Comparison of ENCODE assay signal across 16 cellular contexts in genomic region chr9:122860319-122861142, GRCh38. TPM values are rescaled to one million over a fixed set of nuclear protein-coding genes. Genes with fewer than 3 reads are reported as not detected.
DNase-seq lines count a peak whose midpoint lies in the region; ATAC-seq, FAIRE-seq and TF ChIP-seq lines count a peak whose summit lies in the region.
"Had no signal": no experiment of that assay in that cellular context is flagged by ENCODE, and none has a peak within 500 bp of the region (broad histone marks: within the 10 kb centered on the region; RNA-seq: fewer than 3 reads in every experiment).

No MANE protein-coding gene starts in this region.

- peaks cover 4% of the 10 kb centered on the region; the same call in 2 of the 3 replicates for H3K9me3 ChIP-seq in A549
- no peaks in the 10 kb centered on the region; the same call in 1 of the 2 replicates for H3K9me3 ChIP-seq in IMR-90 (ENCODE audit: control insufficient read depth, insufficient read depth, low read length)
- no peaks in the 10 kb centered on the region for H3K9me3 ChIP-seq in mesenchymal stem cell (ENCODE audit: control insufficient read depth, low read length)
- H3K9me3 ChIP-seq: BLaER1 treated with 17β-estradiol and CSF1 and Interleukin-3, amounts not matched to agents 10 nM and 100 nM had no signal

- 13% methylated on average over 8 of the region's 8 CpGs for WGBS in A549 (ENCODE audit: missing lambda C conversion rate)
- no CpG with 5 or more reads among the region's 8 CpGs for WGBS in IMR-90 (ENCODE audit: extremely low coverage in 2 of 2, insufficient read length in 1 of 2), 2 experiments
- WGBS in mesenchymal stem cell = 82% methylated on average over 7 of the region's 8 CpGs

- dilution Hi-C loops in IMR-90 (cut with HindIII; ENCODE audit: low sequenced_read_pairs, unreplicated experiment) = no loop called here

- no peak overlapping the region for H3K56ac ChIP-seq in IMR-90 (ENCODE audit: extremely low read depth, insufficient read depth, low read length)

- intact Hi-C loops in IMR-90 (cut with micrococcal nuclease) = loop anchor here (5.0 kb wide), 1 partner anchor 37 kb away; no protein-coding TSS in a partner anchor

- H3K9me1 ChIP-seq in IMR-90 (ENCODE audit: insufficient read depth, low read length) = peaks cover 3% of the 10 kb centered on the region; the same call in 1 of the 2 replicates

- CTCF ChIA-PET in A549 (lab: Yijun Ruan, JAX) (interaction anchor here (0.7 to 1.3 kb wide), 2 partner anchors 13 to 458 kb away, joined by 3 to 5 read pairs; no protein-coding TSS in a partner anchor), IMR-90 (lab: Yijun Ruan, JAX) (interaction anchor here (0.7 kb wide), 1 partner anchor 25 kb away, joined by 4 read pairs; no protein-coding TSS in a partner anchor)

- H3K4me2 ChIP-seq in A549 (peak overlapping the region; percentile 32), IMR-90 (ENCODE audit: low read depth, low read length) (no peak overlapping the region), mesenchymal stem cell (ENCODE audit: low read length, poor library complexity, severe bottlenecking) (no peak overlapping the region)
- H3K4me2 ChIP-seq: BLaER1 treated with 17β-estradiol and CSF1 and Interleukin-3, amounts not matched to agents 10 nM and 100 nM had no signal

- in situ Hi-C loops in IMR-90 (cut with MboI; ENCODE audit: low sequenced_read_pairs) = no loop called here

- H3K4me3 ChIP-seq in A549 (no peak overlapping the region), IMR-90 (ENCODE audit: insufficient read depth, low read depth, low read length) (no peak overlapping the region), bronchial epithelial cell (ENCODE audit: low read depth, low read length) (no peak overlapping the region), mesenchymal stem cell (ENCODE audit: insufficient read depth in 1 of 2, low read depth in 1 of 2, low read length in 2 of 2) (no peak overlapping the region)
- H3K4me3 ChIP-seq: BLaER1 treated with 17β-estradiol and CSF1 and Interleukin-3, amounts not matched to agents 10 nM and 100 nM; K562 had no signal

- no peak for TF ChIP-seq EP300 in A549 (IDR thresholded peaks at IDR 0.05)

- no peak overlapping the region for H2AK9ac ChIP-seq in IMR-90 (replicated peaks; ENCODE audit: low read depth, low read length, poor library complexity)

- H4K20me1 ChIP-seq in IMR-90 (ENCODE audit: insufficient read depth, low read length) = peaks cover 3% of the 10 kb centered on the region; the same call in 1 of the 2 replicates

- H2AFZ ChIP-seq in IMR-90 (replicated peaks; ENCODE audit: low read length, poor library complexity) (no peak overlapping the region), mesenchymal stem cell (ENCODE audit: low read depth, low read length) (no peak overlapping the region)

- peak; percentile 71 to 88 for ATAC-seq in A549
- ATAC-seq in IMR-90 (ENCODE audit: low read depth) = peak; percentile 35
- no peak for ATAC-seq in GM18502 (IDR thresholded peaks at IDR 0.05; ENCODE audit: poor library complexity, unreplicated experiment)
- ATAC-seq in GM21825 (IDR thresholded peaks at IDR 0.05; ENCODE audit: unreplicated experiment) = no peak
- ATAC-seq: K562, T-cell had no signal

- H2BK12ac ChIP-seq in mesenchymal stem cell (ENCODE audit: low read length in 2 of 2) = no peak overlapping the region

- H3K27me3 ChIP-seq in IMR-90 (ENCODE audit: control insufficient read depth, insufficient read depth, low read length) (no peaks in the 10 kb centered on the region), bronchial epithelial cell (ENCODE audit: control insufficient read depth, insufficient read depth, low read length) (no peaks in the 10 kb centered on the region), mesenchymal stem cell (ENCODE audit: control insufficient read depth in 1 of 2, insufficient read depth in 1 of 2, low read length in 2 of 2) (no peaks in the 10 kb centered on the region)
- H3K27me3 ChIP-seq: BLaER1 treated with 17β-estradiol and CSF1 and Interleukin-3, amounts not matched to agents 10 nM and 100 nM had no signal

- H3K9ac ChIP-seq in IMR-90 (ENCODE audit: low read depth, low read length) (no peak overlapping the region), mesenchymal stem cell (ENCODE audit: low read length) (no peak overlapping the region)
- H3K9ac ChIP-seq: BLaER1 treated with 17β-estradiol and CSF1 and Interleukin-3, amounts not matched to agents 10 nM and 100 nM had no signal

- no peak overlapping the region for H2BK20ac ChIP-seq in IMR-90 (ENCODE audit: low read depth, low read length)

- H3K4ac ChIP-seq in IMR-90 (ENCODE audit: low read depth, low read length) (0 out of 2 replicates have a peak overlapping the region, but pooled peaks have one; percentile 6), mesenchymal stem cell (ENCODE audit: low read depth in 1 of 2, low read length in 2 of 2) (no peak overlapping the region)

- peaks cover 33% of the 10 kb centered on the region for H3K36me3 ChIP-seq in IMR-90 (ENCODE audit: control insufficient read depth, insufficient read depth, low read length)
- peaks cover 5% of the 10 kb centered on the region for H3K36me3 ChIP-seq in bronchial epithelial cell (ENCODE audit: control insufficient read depth, insufficient read depth, low read length)
- peaks cover 18 to 89% of the 10 kb centered on the region in 2 experiments for H3K36me3 ChIP-seq in mesenchymal stem cell (ENCODE audit: control insufficient read depth in 1 of 2, insufficient read depth in 2 of 2, low read depth in 1 of 2, low read length in 2 of 2)

- peaks cover 27% of the 10 kb centered on the region for H3K4me1 ChIP-seq in A549
- H3K4me1 ChIP-seq in IMR-90 (ENCODE audit: control insufficient read depth, insufficient read depth, low read length) = no peaks in the 10 kb centered on the region; the same call in 1 of the 2 replicates
- peaks cover 3% of the 10 kb centered on the region for H3K4me1 ChIP-seq in mesenchymal stem cell (ENCODE audit: control insufficient read depth, insufficient read depth, low read depth, low read length)
- H3K4me1 ChIP-seq: BLaER1 treated with 17β-estradiol and CSF1 and Interleukin-3, amounts not matched to agents 10 nM and 100 nM had no signal

- H2AK5ac ChIP-seq in IMR-90 (ENCODE audit: low read depth, low read length) (no peak overlapping the region), mesenchymal stem cell (ENCODE audit: low read length, severe bottlenecking) (no peak overlapping the region)

- H3K23ac ChIP-seq in IMR-90 (ENCODE audit: low read depth, low read length) (no peak overlapping the region), mesenchymal stem cell (ENCODE audit: low read length in 2 of 2) (no peak overlapping the region)

- peaks cover 16 to 17% of the 10 kb centered on the region in 2 experiments for H3K79me1 ChIP-seq in IMR-90 (ENCODE audit: low read depth in 1 of 2, low read length in 2 of 2)
- H3K79me1 ChIP-seq in mesenchymal stem cell (replicated peaks; ENCODE audit: low read length, poor library complexity, severe bottlenecking) = peaks cover 15% of the 10 kb centered on the region

- FAIRE-seq in A549 (lab: Jason Lieb, UNC) = no peak
- no peak for FAIRE-seq in bronchial epithelial cell (lab: Jason Lieb, UNC)
- FAIRE-seq: K562 had no signal

- TF ChIP-seq RAD21 in A549 (conservative IDR thresholded peaks at IDR 0.05 in 1 of 2, IDR thresholded peaks at IDR 0.05 in 1 of 2) (no peak), IMR-90 (IDR thresholded peaks at IDR 0.05; ENCODE audit: low read length) (no peak)

- no peak overlapping the region for H4K5ac ChIP-seq in IMR-90 (ENCODE audit: low read depth, low read length)

- H4K8ac ChIP-seq in IMR-90 (ENCODE audit: low read depth in 2 of 2, low read length in 2 of 2) (no peak overlapping the region), mesenchymal stem cell (ENCODE audit: low read length) (no peak overlapping the region)

- no peak for TF ChIP-seq POLR2A in A549 (IDR thresholded peaks at IDR 0.05; ENCODE audit: low read length)
- no peak for TF ChIP-seq POLR2A in IMR-90 (IDR thresholded peaks at IDR 0.05; ENCODE audit: low read depth, low read length)

- H3K27ac ChIP-seq in A549 (peak overlapping the region in 1 of 2 experiments; percentile 9; a peak in 2 of 6 replicates), IMR-90 (ENCODE audit: insufficient read depth, low read length) (no peak overlapping the region), mesenchymal stem cell (ENCODE audit: low read length, poor library complexity, severe bottlenecking) (peak overlapping the region; percentile 66)
- H3K27ac ChIP-seq: BLaER1 treated with 17β-estradiol and CSF1 and Interleukin-3, amounts not matched to agents 10 nM and 100 nM had no signal

- no peak for TF ChIP-seq CTCF in A549 (IDR thresholded peaks at IDR 0.05)
- TF ChIP-seq CTCF in IMR-90 (conservative IDR thresholded peaks at IDR 0.05; ENCODE audit: low read depth, low read length) = no peak
- TF ChIP-seq CTCF in bronchial epithelial cell (IDR thresholded peaks at IDR 0.05; ENCODE audit: insufficient read depth, low read length, severe bottlenecking) = no peak

- POLR2A ChIA-PET in A549 (lab: Yijun Ruan, JAX) = no interaction called here
- POLR2A ChIA-PET in IMR-90 (lab: Charles Lee; ENCODE audit: unreplicated experiment) = no interaction called here

- no TSS peak for BruUV-seq in IMR-90 (replicated peaks; lab: Mats Ljungman, UMichigan)

- H2BK15ac ChIP-seq in IMR-90 (ENCODE audit: low read depth, low read length) = no peak overlapping the region
- no peak overlapping the region for H2BK15ac ChIP-seq in mesenchymal stem cell (ENCODE audit: low read depth, poor library complexity, severe bottlenecking)

- no peak overlapping the region for H3K18ac ChIP-seq in IMR-90 (ENCODE audit: low read depth, low read length)
- no peak overlapping the region for H3K18ac ChIP-seq in mesenchymal stem cell (ENCODE audit: low read depth in 1 of 2, low read length in 2 of 2)

- H3K14ac ChIP-seq in IMR-90 (replicated peaks; ENCODE audit: low read depth, low read length) = no peak overlapping the region
- H3K14ac ChIP-seq in mesenchymal stem cell (ENCODE audit: low read length in 2 of 2) = no peak overlapping the region

- H2BK120ac ChIP-seq in IMR-90 (ENCODE audit: low read depth, low read length) (no peak overlapping the region), mesenchymal stem cell (ENCODE audit: low read depth, low read length) (no peak overlapping the region)

- H2BK5ac ChIP-seq in IMR-90 (ENCODE audit: low read depth, low read length, poor library complexity, severe bottlenecking) = no peak overlapping the region
- peak overlapping the region; percentile 79 for H2BK5ac ChIP-seq in mesenchymal stem cell (ENCODE audit: low read depth, low read length, poor library complexity, severe bottlenecking)

- H4K91ac ChIP-seq in IMR-90 (ENCODE audit: insufficient read depth, low read depth, low read length) = no peak overlapping the region
- H4K91ac ChIP-seq in mesenchymal stem cell (ENCODE audit: low read length) = no peak overlapping the region

- DNase-seq in A549 (ENCODE audit: low read depth in 1 of 2, low spot score in 1 of 2) (peak; percentile 15 to 57), IMR-90 (no peak), bronchial epithelial cell (ENCODE audit: low read depth) (peak; percentile 31), mesenchymal stem cell (peak; percentile 5), NCI-H524 treated with DMSO at 0.1 percent for 48 hours (lab: John Stamatoyannopoulos, UW) (no peak), NCI-H2227 treated with DMSO at 0.1 percent for 48 hours (lab: John Stamatoyannopoulos, UW) (no peak)
- DNase-seq: DMS 273 treated with DMSO at 0.1 percent for 48 hours, NCI-H1436, NCI-H2029 treated with DMSO at 0.1 percent for 48 hours, NCI-H2171 treated with DMSO at 0.1 percent for 48 hours, NCI-H510A, T-cell had no signal

RNA-seq across cellular contexts. Expression of gene PDCL, which starts 32.1 kb away (rescaled TPM):
- 14.2 and 18.8 TPM in 2 replicates for polyA plus RNA-seq in A549 (2011; rRNA removed)
- 9.0 and 11.4 TPM in 2 replicates for polyA plus RNA-seq in A549 (2012; cell fraction: cytosol; rRNA removed)
- 3.9 and 5.0 TPM in 2 replicates for polyA plus RNA-seq in A549 (2012; cell fraction: nucleus; rRNA removed)
- polyA plus RNA-seq in A549 (2017; fragmentation: RNase III; extraction: RNeasy Plus Mini Kit Qiagen cat#74134 plus additional on column Dnase treatment) = 21.1 to 28.1 TPM (median 25.8 TPM) in 3 replicates
- 27.1 and 30.5 TPM in 2 replicates for polyA minus RNA-seq in A549 (2011; rRNA and poly(A)+ RNA removed)
- total RNA-seq in IMR-90 (2012; rRNA removed) = 22.2 and 38.3 TPM in 2 replicates
- polyA plus RNA-seq in IMR-90 (2012; rRNA removed) = 8.7 and 10.1 TPM in 2 replicates
- 4.5 and 4.6 TPM in 2 replicates for polyA plus RNA-seq in IMR-90 (2012; cell fraction: cytosol; rRNA removed)
- polyA plus RNA-seq in IMR-90 (2012; cell fraction: nucleus; rRNA removed; ENCODE audit: low replicate concordance) = 1.8 and 4.0 TPM in 2 replicates
- total RNA-seq in bronchial epithelial cell = 31.4 and 31.6 TPM in 2 replicates
- polyA plus RNA-seq in mesenchymal stem cell (2013, experiment 1 of 2) = 22.6 TPM
- 23.9 TPM for polyA plus RNA-seq in mesenchymal stem cell (2013, experiment 2 of 2)

RNA-seq across cellular contexts. Expression of gene RC3H2, which starts 44.6 kb away (rescaled TPM):
- polyA plus RNA-seq in A549 (2011; rRNA removed) = 42.5 and 43.6 TPM in 2 replicates
- polyA plus RNA-seq in A549 (2012; cell fraction: cytosol; rRNA removed) = 8.0 and 8.2 TPM in 2 replicates
- polyA plus RNA-seq in A549 (2012; cell fraction: nucleus; rRNA removed) = 4.2 and 5.2 TPM in 2 replicates
- 15.1 to 16.1 TPM (median 15.7 TPM) in 3 replicates for polyA plus RNA-seq in A549 (2017; fragmentation: RNase III; extraction: RNeasy Plus Mini Kit Qiagen cat#74134 plus additional on column Dnase treatment)
- polyA minus RNA-seq in A549 (2011; rRNA and poly(A)+ RNA removed) = 73.4 and 84.9 TPM in 2 replicates
- total RNA-seq in IMR-90 (2012; rRNA removed) = 55.5 and 58.4 TPM in 2 replicates
- polyA plus RNA-seq in IMR-90 (2012; rRNA removed) = 14.7 and 14.9 TPM in 2 replicates
- polyA plus RNA-seq in IMR-90 (2012; cell fraction: cytosol; rRNA removed) = 4.9 and 5.5 TPM in 2 replicates
- 4.7 and 24.6 TPM in 2 replicates for polyA plus RNA-seq in IMR-90 (2012; cell fraction: nucleus; rRNA removed; ENCODE audit: low replicate concordance)
- total RNA-seq in bronchial epithelial cell = 43.2 and 63.6 TPM in 2 replicates
- 37.5 TPM for polyA plus RNA-seq in mesenchymal stem cell (2013, experiment 1 of 2)
- 37.0 TPM for polyA plus RNA-seq in mesenchymal stem cell (2013, experiment 2 of 2)

RNA-seq across cellular contexts. Expression of gene ZBTB6, which starts 52.6 kb away (rescaled TPM):
- polyA plus RNA-seq in A549 (2011; rRNA removed) (10.0 and 10.3 TPM in 2 replicates), A549 (2017; fragmentation: RNase III; extraction: RNeasy Plus Mini Kit Qiagen cat#74134 plus additional on column Dnase treatment) (7.7 to 9.0 TPM (median 8.9 TPM) in 3 replicates), IMR-90 (2012; rRNA removed) (1.8 and 2.6 TPM in 2 replicates)
- polyA plus RNA-seq in A549 (2012; cell fraction: cytosol; rRNA removed) = 1.1 and 1.4 TPM in 2 replicates
- polyA plus RNA-seq in A549 (2012; cell fraction: nucleus; rRNA removed) = 0.50 and 0.88 TPM in 2 replicates
- polyA minus RNA-seq in A549 (2011; rRNA and poly(A)+ RNA removed) = 6.2 and 7.6 TPM in 2 replicates
- total RNA-seq in IMR-90 (2012; rRNA removed) (11.7 and 16.7 TPM in 2 replicates), bronchial epithelial cell (14.3 and 15.3 TPM in 2 replicates)
- 0.31 and 0.33 TPM in 2 replicates for polyA plus RNA-seq in IMR-90 (2012; cell fraction: cytosol; rRNA removed)
- 0.15 and 0.88 TPM in 2 replicates for polyA plus RNA-seq in IMR-90 (2012; cell fraction: nucleus; rRNA removed; ENCODE audit: low replicate concordance)
- 4.8 TPM for polyA plus RNA-seq in mesenchymal stem cell (2013, experiment 1 of 2)
- polyA plus RNA-seq in mesenchymal stem cell (2013, experiment 2 of 2) = 5.3 TPM

Comparison
In these comparisons a context has a peak if more than half of its experiments do, and no peak if none do; other contexts are left out.
1. ATAC-seq: peak in A549 (2 of 2) and IMR-90 (single experiment); none in GM18502 (single experiment) and GM21825 (single experiment).
2. DNase-seq: peak in A549 (2 of 2), bronchial epithelial cell (single experiment) and mesenchymal stem cell (single experiment); none in IMR-90 (single experiment), NCI-H524 treated with DMSO at 0.1 percent for 48 hours (single experiment) and NCI-H2227 treated with DMSO at 0.1 percent for 48 hours (single experiment).